ENCODE assay signal across 16 cellular contexts in the genomic region with DNA sequence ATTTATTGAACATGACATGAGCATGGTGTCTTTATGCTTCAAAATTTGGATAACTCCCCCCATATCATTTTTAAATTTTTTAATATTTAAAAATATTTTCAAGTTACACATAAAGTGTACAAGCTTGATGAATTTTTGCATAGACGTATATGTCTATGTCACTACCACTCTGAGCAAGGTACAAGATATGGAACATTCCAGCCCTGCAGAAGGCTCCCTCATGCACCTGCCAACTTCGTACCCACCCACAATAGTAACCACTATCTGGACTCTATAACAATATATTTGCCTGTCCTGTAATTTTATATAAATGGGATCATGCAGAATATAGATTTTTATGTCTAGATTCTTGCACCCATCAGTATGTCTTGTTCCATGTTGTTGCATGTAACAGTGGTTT.
DNase-seq lines count a peak whose midpoint lies in the region; ATAC-seq and TF ChIP-seq lines count a peak whose summit lies in the region.
"Had no signal": no experiment of that assay in that cellular context is flagged by ENCODE, and none has a peak within 500 bp of the region (broad histone marks: within the 10 kb centered on the region; RNA-seq: fewer than 3 reads in every experiment).

No MANE protein-coding gene starts in this region.

- H3K27me3 ChIP-seq in right atrium auricular region (no peaks in the 10 kb centered on the region), sigmoid colon (no peaks in the 10 kb centered on the region)

- no peak overlapping the region for H3K27ac ChIP-seq in right atrium auricular region
- H3K27ac ChIP-seq in sigmoid colon, result peak overlapping the region; percentile 8 to 68 (median 64)
- H3K27ac ChIP-seq: 22Rv1 had no signal

- H3K9me3 Mint-ChIP-seq in activated T-cell treated with anti-CD3 and anti-CD28 coated beads, Interleukin-2, amount 50 U/mL, for 72 hours, result peaks cover 0 to 3% of the 10 kb centered on the region in 2 donors
- peaks cover 4% of the 10 kb centered on the region for H3K9me3 Mint-ChIP-seq in activated T-cell treated with anti-CD3 and anti-CD28 coated beads, Interleukin-2, amount 50 U/mL, for 24 hours

- intact Hi-C loops in left ventricle myocardium superior (cut with micrococcal nuclease) (loop anchor here (10.0 kb wide), 2 partner anchors 54 to 76 kb away; a partner anchor contains a TSS), sigmoid colon (cut with DNase I) (loop anchor here (5.0 kb wide), 1 partner anchor 133 kb away; a partner anchor contains a TSS)

- H3K36me3 Mint-ChIP-seq in activated T-cell treated with anti-CD3 and anti-CD28 coated beads, Interleukin-2, amount 50 U/mL, for 72 hours (ENCODE audit: insufficient read depth in 2 of 2), result peaks cover 5 to 21% of the 10 kb centered on the region in 2 donors
- H3K36me3 Mint-ChIP-seq in activated T-cell treated with anti-CD3 and anti-CD28 coated beads, Interleukin-2, amount 50 U/mL, for 24 hours (ENCODE audit: low read depth), result peaks cover 40% of the 10 kb centered on the region

- no peak for TF ChIP-seq CTCF in right atrium auricular region (IDR thresholded peaks at IDR 0.05)
- TF ChIP-seq CTCF in sigmoid colon (IDR thresholded peaks at IDR 0.05), result no peak

- H3K4me3 ChIP-seq in right atrium auricular region (no peak overlapping the region), sigmoid colon (no peak overlapping the region)
- H3K4me3 ChIP-seq: GM23338 had no signal

- peaks cover 28% of the 10 kb centered on the region for H3K36me3 ChIP-seq in right atrium auricular region
- H3K36me3 ChIP-seq in sigmoid colon, result peaks cover 0 to 14% (median 4%) of the 10 kb centered on the region in 4 donors

- H3K4me3 Mint-ChIP-seq in activated T-cell treated with anti-CD3 and anti-CD28 coated beads, Interleukin-2, amount 50 U/mL, for 72 hours, result no peak overlapping the region
- H3K4me3 Mint-ChIP-seq in activated T-cell treated with anti-CD3 and anti-CD28 coated beads, Interleukin-2, amount 50 U/mL, for 24 hours, result no peak overlapping the region
- H3K4me3 Mint-ChIP-seq: CD14-positive monocyte; CD8-positive, alpha-beta T cell; GM23338 had no signal

- TF ChIP-seq EP300 in sigmoid colon (IDR thresholded peaks at IDR 0.05), result no peak

- 91 to 94% methylated on average over 2 of the region's 2 CpGs for WGBS in sigmoid colon, 2 donors

- TF ChIP-seq POLR2A in sigmoid colon (IDR thresholded peaks at IDR 0.05), result no peak

- H3K9me3 ChIP-seq in right atrium auricular region (no peaks in the 10 kb centered on the region), sigmoid colon (no peaks in the 10 kb centered on the region)

- no peak for DNase-seq in activated T-cell treated with anti-CD3 and anti-CD28 coated beads, Interleukin-2, amount 50 U/mL, for 72 hours
- DNase-seq in activated T-cell treated with anti-CD3 and anti-CD28 coated beads, Interleukin-2, amount 50 U/mL, for 24 hours, result no peak
- DNase-seq in left ventricle myocardium superior (no peak), right atrium auricular region (ENCODE audit: low spot score) (no peak), sigmoid colon (no peak), glomerular visceral epithelial cell (ENCODE audit: extremely low spot score) (no peak)
- DNase-seq in activated CD8-positive, alpha-beta memory T cell treated with anti-CD3 and anti-CD28 coated beads, Interleukin-2, amount 50 U/mL, for 48 hours, result no peak
- DNase-seq: CD8-positive, alpha-beta T cell; COR-L47; DMS153; DMS79 treated with DMSO at 0.1 percent for 48 hours; EL; H7 had no signal

- H3K27ac Mint-ChIP-seq in activated T-cell treated with anti-CD3 and anti-CD28 coated beads, Interleukin-2, amount 50 U/mL, for 72 hours, result peak overlapping the region; percentile 42
- no peak overlapping the region for H3K27ac Mint-ChIP-seq in activated T-cell treated with anti-CD3 and anti-CD28 coated beads, Interleukin-2, amount 50 U/mL, for 24 hours
- H3K27ac Mint-ChIP-seq: CD14-positive monocyte; CD8-positive, alpha-beta T cell; GM23338 had no signal

- peaks cover 0 to 14% of the 10 kb centered on the region in 2 donors for H3K4me1 ChIP-seq in right atrium auricular region
- H3K4me1 ChIP-seq in sigmoid colon, result peaks cover 2 to 33% (median 23%) of the 10 kb centered on the region in 4 donors

- no peak for ATAC-seq in activated T-cell treated with anti-CD3 and anti-CD28 coated beads, Interleukin-2, amount 50 U/mL, for 72 hours (replicated peaks in 1 of 2)
- peak; percentile 67 for ATAC-seq in left ventricle myocardium superior
- ATAC-seq: CD8-positive, alpha-beta T cell; GM23338 had no signal

- H3K4me1 Mint-ChIP-seq in activated T-cell treated with anti-CD3 and anti-CD28 coated beads, Interleukin-2, amount 50 U/mL, for 72 hours (ENCODE audit: low read depth), result no peaks in the 10 kb centered on the region
- H3K4me1 Mint-ChIP-seq in activated T-cell treated with anti-CD3 and anti-CD28 coated beads, Interleukin-2, amount 50 U/mL, for 24 hours (ENCODE audit: low read depth), result peaks cover 3% of the 10 kb centered on the region
- H3K4me1 Mint-ChIP-seq: CD14-positive monocyte, GM23338 had no signal

- H3K27me3 Mint-ChIP-seq in activated T-cell treated with anti-CD3 and anti-CD28 coated beads, Interleukin-2, amount 50 U/mL, for 72 hours (ENCODE audit: low read depth), result no peaks in the 10 kb centered on the region
- no peaks in the 10 kb centered on the region for H3K27me3 Mint-ChIP-seq in activated T-cell treated with anti-CD3 and anti-CD28 coated beads, Interleukin-2, amount 50 U/mL, for 24 hours

Comparison
In these comparisons a context has a peak if more than half of its experiments do, and no peak if none do; other contexts are left out.
1. H3K27ac ChIP-seq: peak in sigmoid colon (4 of 4); none in right atrium auricular region (0 of 2).